In genomic region chr13:91470084-91470621, GRCh38 we compare ENCODE assay signal across 9 cellular contexts.
"Had no signal": no experiment of that assay in that cellular context is flagged by ENCODE, and none has a peak within 500 bp of the region (broad histone marks: within the 10 kb centered on the region; RNA-seq: fewer than 3 reads in every experiment).

No MANE protein-coding gene starts in this region.

- H3K4me3 ChIP-seq: GM23248, GM23338, HAP-1 had no signal

- H3K9ac ChIP-seq: GM23248 had no signal

- H3K4me2 ChIP-seq: GM23338 had no signal

- H3K27ac ChIP-seq: GM23248 had no signal

- H3K36me3 ChIP-seq: HAP-1 had no signal

- H2AFZ ChIP-seq: GM23248, GM23338 had no signal

- H3K9me3 ChIP-seq: HAP-1 had no signal

- ATAC-seq: GM23338, HCT116 had no signal

- DNase-seq: GM23248, GOT3, H7, H9, HCEC 1CT, HFFc6 had no signal
